ENCODE assay signal across 8 cellular contexts in the genomic region with DNA sequence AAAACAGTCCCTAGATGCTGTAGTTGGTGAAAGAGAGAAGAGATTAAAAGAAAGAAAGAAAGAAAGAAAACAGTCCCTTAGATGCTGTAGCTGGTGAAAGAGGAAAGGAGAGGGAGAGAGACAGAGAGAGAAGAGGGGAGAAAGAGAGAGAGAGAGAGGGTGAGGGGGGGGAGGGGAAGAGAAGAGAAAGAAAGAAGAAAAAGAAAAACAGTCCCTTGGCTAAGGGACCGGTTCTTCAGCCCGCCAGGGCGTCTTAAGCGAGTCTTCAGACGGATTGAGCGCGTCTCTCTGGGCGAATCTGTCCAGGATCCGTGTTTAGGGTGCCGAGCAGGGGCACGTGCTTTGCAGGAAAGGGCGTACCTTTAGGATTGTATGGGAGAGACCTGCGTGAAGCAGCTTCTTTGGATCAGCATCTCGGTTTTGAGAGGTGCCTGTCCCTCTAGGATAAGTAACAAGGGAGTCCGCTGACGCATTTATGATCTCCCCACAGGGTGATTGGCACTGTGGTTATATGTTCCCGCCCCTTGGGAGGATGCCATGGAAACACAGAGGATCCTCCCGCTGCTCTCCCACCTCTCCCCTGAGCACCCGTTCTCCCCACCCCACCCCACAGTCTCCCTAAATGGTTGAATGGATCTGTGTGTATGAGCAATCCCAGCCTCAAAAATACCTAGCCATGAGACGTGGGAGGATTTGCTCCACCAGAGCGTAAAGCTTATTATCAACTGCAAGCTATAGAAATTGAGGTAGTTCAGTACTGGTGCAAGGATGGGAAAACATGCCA. TPM values are rescaled to one million over a fixed set of nuclear protein-coding genes. Genes with fewer than 3 reads are reported as not detected.
DNase-seq lines count a peak whose midpoint lies in the region; ATAC-seq and TF ChIP-seq lines count a peak whose summit lies in the region.

No MANE protein-coding gene starts in this region.

- peak overlapping the region; percentile 99 to 100 (median 99) for H3K27ac Mint-ChIP-seq in IgD-negative memory B cell

- no peak for TF ChIP-seq CTCF in choroid plexus epithelial cell (conservative IDR thresholded peaks at IDR 0.05; ENCODE audit: low read depth, low read length)

- intact Hi-C loops in left colon (cut with DNase I, micrococcal nuclease): no loop called here

- ATAC-seq in left colon: no peak
- no peak for ATAC-seq in stimulated activated naive CD8-positive, alpha-beta T cell treated with anti-CD3 and anti-CD28 coated beads, Interleukin-15, Interleukin-2, amounts not matched to agents 100 U/mL and 50 U/mL, for 24 hours
- ATAC-seq in GM18873 (IDR thresholded peaks at IDR 0.05; ENCODE audit: low FRiP score, unreplicated experiment): no peak

- no peaks in the 10 kb centered on the region for H3K27me3 Mint-ChIP-seq in IgD-negative memory B cell

- peak overlapping the region; percentile 85 for H3K4me3 ChIP-seq in choroid plexus epithelial cell (ENCODE audit: low read depth, low read length)

- peak; percentile 4 for DNase-seq in NCI-H146 (lab: John Stamatoyannopoulos, UW)
- no peak for DNase-seq in NCI-H146 treated with DMSO at 0.1 percent for 48 hours (lab: John Stamatoyannopoulos, UW; ENCODE audit: unreplicated experiment)
- peak; percentile 72 for DNase-seq in SK-MEL-5 (ENCODE audit: low read depth, low spot score)
- DNase-seq in choroid plexus epithelial cell (ENCODE audit: low read depth): peak; percentile 78
- DNase-seq in left colon: peak; percentile 63 to 68
- DNase-seq in stimulated activated naive CD8-positive, alpha-beta T cell treated with anti-CD3 and anti-CD28 coated beads, Interleukin-15, Interleukin-2, amounts not matched to agents 100 U/mL and 50 U/mL, for 24 hours: peak; percentile 45

- peaks cover 0 to 5% (median 0%) of the 10 kb centered on the region in 3 donors for H3K9me3 Mint-ChIP-seq in IgD-negative memory B cell

- H3K4me1 Mint-ChIP-seq in IgD-negative memory B cell: peaks cover 14 to 22% (median 21%) of the 10 kb centered on the region in 3 donors

- H3K4me3 Mint-ChIP-seq in IgD-negative memory B cell: peak overlapping the region; percentile 93 to 99 (median 98)

- in situ Hi-C loops in SK-MEL-5 (cut with HindIII; ENCODE audit: low pct_unique_long_range_greater_than_20kb, low sequenced_read_pairs): no loop called here

- no peaks in the 10 kb centered on the region for H3K36me3 Mint-ChIP-seq in IgD-negative memory B cell

RNA-seq across cellular contexts. Expression of a gene that starts 16.7 kb away (rescaled TPM):
- 10.3 TPM for polyA plus RNA-seq in IgD-negative memory B cell
- not detected in 2 replicates for total RNA-seq in SK-MEL-5 (2014; rRNA removed; shearing (Covaris generic))
- polyA plus RNA-seq in SK-MEL-5 (2015; cell fraction: cytosol; rRNA removed): not detected in 2 replicates
- polyA plus RNA-seq in SK-MEL-5 (2015; cell fraction: nucleus; rRNA removed): not detected in 2 replicates
- 1 to 10 TPM; 1.3 to 1.4 TPM for total RNA-seq in left colon

RNA-seq across cellular contexts. Expression of a gene that starts 16.8 kb away (rescaled TPM):
- 34.2 TPM for polyA plus RNA-seq in IgD-negative memory B cell
- total RNA-seq in SK-MEL-5 (2014; rRNA removed; shearing (Covaris generic)): not detected in 2 replicates
- polyA plus RNA-seq in SK-MEL-5 (2015; cell fraction: cytosol; rRNA removed): not detected in 2 replicates
- not detected in 2 replicates for polyA plus RNA-seq in SK-MEL-5 (2015; cell fraction: nucleus; rRNA removed)
- 1 to 10 TPM; 3.4 to 7.6 TPM for total RNA-seq in left colon

RNA-seq across cellular contexts. Expression of a gene that starts 36.9 kb away (rescaled TPM):
- polyA plus RNA-seq in IgD-negative memory B cell: 1.0 TPM
- 0.40 and 0.50 TPM in 2 replicates for total RNA-seq in SK-MEL-5 (2014; rRNA removed; shearing (Covaris generic))
- polyA plus RNA-seq in SK-MEL-5 (2015; cell fraction: cytosol; rRNA removed): 0.41 and 1.6 TPM in 2 replicates
- 1.2 and 1.9 TPM in 2 replicates for polyA plus RNA-seq in SK-MEL-5 (2015; cell fraction: nucleus; rRNA removed)
- total RNA-seq in left colon: not detected
